ENCODE assay signal across 1 cellular context in the genomic region with DNA sequence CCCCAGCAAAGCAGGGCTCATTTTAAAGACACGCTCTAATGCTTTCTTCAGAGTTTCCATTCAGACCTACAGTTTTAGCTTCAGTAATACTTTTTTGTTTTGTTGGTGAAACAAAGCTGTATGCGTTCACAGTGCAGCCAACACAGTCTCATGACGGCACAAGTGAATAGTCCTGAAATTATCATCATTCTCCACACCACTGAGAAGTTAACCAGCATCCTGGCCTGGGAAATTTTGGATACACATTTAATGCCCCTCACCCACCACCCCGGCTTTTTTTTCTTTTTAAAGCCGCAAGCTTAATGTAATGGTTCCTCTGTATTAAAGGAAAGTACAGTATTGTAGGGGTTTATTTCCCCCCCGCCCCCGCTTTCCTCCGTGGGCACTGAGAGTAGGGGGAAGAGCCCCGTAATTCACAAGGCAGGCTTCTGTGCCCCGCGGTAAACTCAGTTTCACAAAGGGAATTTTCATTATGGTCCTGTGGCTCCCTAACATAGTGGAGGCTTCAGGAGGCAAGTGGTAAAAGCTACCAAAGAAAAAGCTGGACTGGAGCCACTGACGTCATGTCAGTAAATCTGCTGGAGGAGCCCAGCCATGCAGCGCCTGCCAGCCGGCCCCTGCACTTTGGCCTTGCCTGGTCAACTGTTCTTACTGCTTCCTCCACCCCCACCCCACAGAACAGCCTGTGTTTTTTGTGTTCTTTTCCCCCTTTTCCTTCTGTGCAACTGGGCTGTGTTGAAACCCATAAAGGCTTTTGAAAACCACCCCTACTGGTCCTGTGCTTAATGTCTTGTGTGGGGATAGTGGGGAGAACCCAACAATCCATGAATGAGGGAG.
TF ChIP-seq lines count a peak whose summit lies in the region.

No MANE protein-coding gene starts in this region.

TF ChIP-seq in HepG2, 621 proteins besides CTCF, POLR2A, EP300 and RAD21 (continued from another document and continues in another):
- TF ChIP-seq AFF4 (CRISPR knock-in tag; IDR thresholded peaks at IDR 0.05) (peak; percentile 33; the same call in 1 of the 2 replicates), ZNF136 (CRISPR knock-in tag; IDR thresholded peaks at IDR 0.05; ENCODE audit: low read depth) (no peak), ZNF253 (CRISPR knock-in tag; IDR thresholded peaks at IDR 0.05; ENCODE audit: borderline replicate concordance) (no peak), HMGXB3 (CRISPR knock-in tag; IDR thresholded peaks at IDR 0.05; ENCODE audit: borderline replicate concordance) (0 out of 2 replicates have a peak, but pooled peaks have one; percentile 20), RELA (CRISPR knock-in tag; IDR thresholded peaks at IDR 0.05) (no peak), ZNF335 (CRISPR knock-in tag; IDR thresholded peaks at IDR 0.05) (no peak), ZNF652 (CRISPR knock-in tag; IDR thresholded peaks at IDR 0.05; ENCODE audit: borderline replicate concordance, low read depth) (no peak), SIX1 (CRISPR knock-in tag; IDR thresholded peaks at IDR 0.05; ENCODE audit: borderline replicate concordance) (no peak), TOPORS (CRISPR knock-in tag; IDR thresholded peaks at IDR 0.05) (no peak), U2AF2 (IDR thresholded peaks at IDR 0.05; ENCODE audit: low read depth, low read length) (no peak), ZMYM3 (CRISPR knock-in tag; IDR thresholded peaks at IDR 0.05) (no peak), BCL6 (CRISPR knock-in tag; IDR thresholded peaks at IDR 0.05) (0 out of 2 replicates have a peak, but pooled peaks have one; percentile 20), HMGA1 (CRISPR knock-in tag; conservative IDR thresholded peaks at IDR 0.05) (no peak), PAWR (CRISPR knock-in tag; IDR thresholded peaks at IDR 0.05; ENCODE audit: borderline replicate concordance) (no peak), GTF2F1 (IDR thresholded peaks at IDR 0.05; ENCODE audit: low read length) (no peak), PRPF4 (IDR thresholded peaks at IDR 0.05; ENCODE audit: low read depth, low read length, poor library complexity, severe bottlenecking) (peak; percentile 36), SMARCC2 (IDR thresholded peaks at IDR 0.05) (no peak), ZBTB26 (CRISPR knock-in tag; IDR thresholded peaks at IDR 0.05; ENCODE audit: borderline replicate concordance) (no peak; the same call in 1 of the 2 replicates), ZNF160 (CRISPR knock-in tag; IDR thresholded peaks at IDR 0.05) (no peak), NFKBIZ (CRISPR knock-in tag; IDR thresholded peaks at IDR 0.05) (no peak), RFX5 (IDR thresholded peaks at IDR 0.05; ENCODE audit: low read depth, low read length) (no peak), RXRA (CRISPR knock-in tag; IDR thresholded peaks at IDR 0.05) (0 out of 2 replicates have a peak, but pooled peaks have one; percentile 25), FLYWCH1 (CRISPR knock-in tag; IDR thresholded peaks at IDR 0.05) (no peak), NFYC (CRISPR knock-in tag; IDR thresholded peaks at IDR 0.05) (no peak), ZBTB21 (CRISPR knock-in tag; IDR thresholded peaks at IDR 0.05) (peak; percentile 89), CBX5 (CRISPR knock-in tag; IDR thresholded peaks at IDR 0.05; ENCODE audit: borderline replicate concordance) (0 out of 2 replicates have a peak, but pooled peaks have one; percentile 17), HNF4A (CRISPR knock-in tag; IDR thresholded peaks at IDR 0.05) (peak; percentile 87), NCOR1 (IDR thresholded peaks at IDR 0.05; ENCODE audit: borderline replicate concordance, low read length) (peak; percentile 71), ZNF782 (CRISPR knock-in tag; IDR thresholded peaks at IDR 0.05; ENCODE audit: borderline replicate concordance) (no peak), GABPB1 (CRISPR knock-in tag; IDR thresholded peaks at IDR 0.05) (peak; percentile 39; the same call in 1 of the 2 replicates), PTBP1 (IDR thresholded peaks at IDR 0.05; ENCODE audit: low read depth, low read length, poor library complexity, severe bottlenecking) (no peak), ELF3 (CRISPR knock-in tag; IDR thresholded peaks at IDR 0.05) (peak; percentile 89)
- TF ChIP-seq, protein P1, sequence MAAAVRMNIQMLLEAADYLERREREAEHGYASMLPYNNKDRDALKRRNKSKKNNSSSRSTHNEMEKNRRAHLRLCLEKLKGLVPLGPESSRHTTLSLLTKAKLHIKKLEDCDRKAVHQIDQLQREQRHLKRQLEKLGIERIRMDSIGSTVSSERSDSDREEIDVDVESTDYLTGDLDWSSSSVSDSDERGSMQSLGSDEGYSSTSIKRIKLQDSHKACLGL (CRISPR knock-in tag; IDR thresholded peaks at IDR 0.05), result no peak
- TF ChIP-seq, protein P2, sequence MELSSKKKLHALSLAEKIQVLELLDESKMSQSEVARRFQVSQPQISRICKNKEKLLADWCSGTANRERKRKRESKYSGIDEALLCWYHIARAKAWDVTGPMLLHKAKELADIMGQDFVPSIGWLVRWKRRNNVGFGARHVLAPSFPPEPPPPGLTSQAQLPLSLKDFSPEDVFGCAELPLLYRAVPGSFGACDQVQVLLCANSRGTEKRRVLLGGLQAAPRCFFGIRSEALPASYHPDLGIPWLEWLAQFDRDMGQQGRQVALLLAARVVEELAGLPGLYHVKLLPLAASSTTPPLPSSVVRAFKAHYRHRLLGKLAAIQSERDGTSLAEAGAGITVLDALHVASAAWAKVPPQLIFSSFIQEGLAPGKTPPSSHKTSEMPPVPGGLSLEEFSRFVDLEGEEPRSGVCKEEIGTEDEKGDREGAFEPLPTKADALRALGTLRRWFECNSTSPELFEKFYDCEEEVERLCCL (CRISPR knock-in tag; IDR thresholded peaks at IDR 0.05; ENCODE audit: borderline replicate concordance), result no peak
- TF ChIP-seq, protein P3, sequence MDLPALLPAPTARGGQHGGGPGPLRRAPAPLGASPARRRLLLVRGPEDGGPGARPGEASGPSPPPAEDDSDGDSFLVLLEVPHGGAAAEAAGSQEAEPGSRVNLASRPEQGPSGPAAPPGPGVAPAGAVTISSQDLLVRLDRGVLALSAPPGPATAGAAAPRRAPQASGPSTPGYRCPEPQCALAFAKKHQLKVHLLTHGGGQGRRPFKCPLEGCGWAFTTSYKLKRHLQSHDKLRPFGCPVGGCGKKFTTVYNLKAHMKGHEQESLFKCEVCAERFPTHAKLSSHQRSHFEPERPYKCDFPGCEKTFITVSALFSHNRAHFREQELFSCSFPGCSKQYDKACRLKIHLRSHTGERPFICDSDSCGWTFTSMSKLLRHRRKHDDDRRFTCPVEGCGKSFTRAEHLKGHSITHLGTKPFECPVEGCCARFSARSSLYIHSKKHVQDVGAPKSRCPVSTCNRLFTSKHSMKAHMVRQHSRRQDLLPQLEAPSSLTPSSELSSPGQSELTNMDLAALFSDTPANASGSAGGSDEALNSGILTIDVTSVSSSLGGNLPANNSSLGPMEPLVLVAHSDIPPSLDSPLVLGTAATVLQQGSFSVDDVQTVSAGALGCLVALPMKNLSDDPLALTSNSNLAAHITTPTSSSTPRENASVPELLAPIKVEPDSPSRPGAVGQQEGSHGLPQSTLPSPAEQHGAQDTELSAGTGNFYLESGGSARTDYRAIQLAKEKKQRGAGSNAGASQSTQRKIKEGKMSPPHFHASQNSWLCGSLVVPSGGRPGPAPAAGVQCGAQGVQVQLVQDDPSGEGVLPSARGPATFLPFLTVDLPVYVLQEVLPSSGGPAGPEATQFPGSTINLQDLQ (CRISPR knock-in tag; IDR thresholded peaks at IDR 0.05), result no peak
- TF ChIP-seq, protein P4, sequence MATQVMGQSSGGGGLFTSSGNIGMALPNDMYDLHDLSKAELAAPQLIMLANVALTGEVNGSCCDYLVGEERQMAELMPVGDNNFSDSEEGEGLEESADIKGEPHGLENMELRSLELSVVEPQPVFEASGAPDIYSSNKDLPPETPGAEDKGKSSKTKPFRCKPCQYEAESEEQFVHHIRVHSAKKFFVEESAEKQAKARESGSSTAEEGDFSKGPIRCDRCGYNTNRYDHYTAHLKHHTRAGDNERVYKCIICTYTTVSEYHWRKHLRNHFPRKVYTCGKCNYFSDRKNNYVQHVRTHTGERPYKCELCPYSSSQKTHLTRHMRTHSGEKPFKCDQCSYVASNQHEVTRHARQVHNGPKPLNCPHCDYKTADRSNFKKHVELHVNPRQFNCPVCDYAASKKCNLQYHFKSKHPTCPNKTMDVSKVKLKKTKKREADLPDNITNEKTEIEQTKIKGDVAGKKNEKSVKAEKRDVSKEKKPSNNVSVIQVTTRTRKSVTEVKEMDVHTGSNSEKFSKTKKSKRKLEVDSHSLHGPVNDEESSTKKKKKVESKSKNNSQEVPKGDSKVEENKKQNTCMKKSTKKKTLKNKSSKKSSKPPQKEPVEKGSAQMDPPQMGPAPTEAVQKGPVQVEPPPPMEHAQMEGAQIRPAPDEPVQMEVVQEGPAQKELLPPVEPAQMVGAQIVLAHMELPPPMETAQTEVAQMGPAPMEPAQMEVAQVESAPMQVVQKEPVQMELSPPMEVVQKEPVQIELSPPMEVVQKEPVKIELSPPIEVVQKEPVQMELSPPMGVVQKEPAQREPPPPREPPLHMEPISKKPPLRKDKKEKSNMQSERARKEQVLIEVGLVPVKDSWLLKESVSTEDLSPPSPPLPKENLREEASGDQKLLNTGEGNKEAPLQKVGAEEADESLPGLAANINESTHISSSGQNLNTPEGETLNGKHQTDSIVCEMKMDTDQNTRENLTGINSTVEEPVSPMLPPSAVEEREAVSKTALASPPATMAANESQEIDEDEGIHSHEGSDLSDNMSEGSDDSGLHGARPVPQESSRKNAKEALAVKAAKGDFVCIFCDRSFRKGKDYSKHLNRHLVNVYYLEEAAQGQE (IDR thresholded peaks at IDR 0.05; ENCODE audit: borderline replicate concordance in 1 of 2, low read depth in 1 of 2, low read length in 2 of 2), result no peak
- TF ChIP-seq, protein P5, sequence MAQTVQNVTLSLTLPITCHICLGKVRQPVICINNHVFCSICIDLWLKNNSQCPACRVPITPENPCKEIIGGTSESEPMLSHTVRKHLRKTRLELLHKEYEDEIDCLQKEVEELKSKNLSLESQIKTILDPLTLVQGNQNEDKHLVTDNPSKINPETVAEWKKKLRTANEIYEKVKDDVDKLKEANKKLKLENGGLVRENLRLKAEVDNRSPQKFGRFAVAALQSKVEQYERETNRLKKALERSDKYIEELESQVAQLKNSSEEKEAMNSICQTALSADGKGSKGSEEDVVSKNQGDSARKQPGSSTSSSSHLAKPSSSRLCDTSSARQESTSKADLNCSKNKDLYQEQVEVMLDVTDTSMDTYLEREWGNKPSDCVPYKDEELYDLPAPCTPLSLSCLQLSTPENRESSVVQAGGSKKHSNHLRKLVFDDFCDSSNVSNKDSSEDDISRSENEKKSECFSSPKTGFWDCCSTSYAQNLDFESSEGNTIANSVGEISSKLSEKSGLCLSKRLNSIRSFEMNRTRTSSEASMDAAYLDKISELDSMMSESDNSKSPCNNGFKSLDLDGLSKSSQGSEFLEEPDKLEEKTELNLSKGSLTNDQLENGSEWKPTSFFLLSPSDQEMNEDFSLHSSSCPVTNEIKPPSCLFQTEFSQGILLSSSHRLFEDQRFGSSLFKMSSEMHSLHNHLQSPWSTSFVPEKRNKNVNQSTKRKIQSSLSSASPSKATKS (CRISPR knock-in tag; IDR thresholded peaks at IDR 0.05), result no peak
